Comparison of ENCODE assay signal across 31 cellular contexts in genomic region chr5:173677125-173677672, GRCh38.
"Had no signal": no experiment of that assay in that cellular context is flagged by ENCODE, and none has a peak within 500 bp of the region (broad histone marks: within the 10 kb centered on the region; RNA-seq: fewer than 3 reads in every experiment).

No MANE protein-coding gene starts in this region.

- H3K27ac Mint-ChIP-seq: naive thymus-derived CD8-positive, alpha-beta T cell; natural killer cell treated with Interleukin-12 subunit alpha and Interleukin-12 subunit beta and Interleukin-15 and Interleukin-18, amount 100 ng/mL, for 72 hours; nephron progenitor cell; progenitor cell of endocrine pancreas; type B pancreatic cell had no signal

- H3K4me3 ChIP-seq: pancreas, psoas muscle, skin epidermis, smooth muscle cell, spleen, suprapubic skin, testis, tibial artery, transverse colon, upper lobe of right lung, uterus had no signal

- ATAC-seq: naive thymus-derived CD8-positive, alpha-beta T cell; natural killer cell treated with Interleukin-12 subunit alpha and Interleukin-12 subunit beta and Interleukin-15 and Interleukin-18, amount 100 ng/mL, for 72 hours; pancreas; psoas muscle; right cardiac atrium; sciatic nerve; stimulated activated naive CD8-positive, alpha-beta T cell treated with anti-CD3 and anti-CD28 coated beads, Interleukin-15, amount 100 ng/mL, for 72 hours; stimulated activated naive CD8-positive, alpha-beta T cell treated with anti-CD3 and anti-CD28 coated beads, Interleukin-15, Interleukin-2, amounts not matched to agents 100 U/mL and 50 U/mL, for 24 hours; upper lobe of right lung had no signal

- H3K27ac ChIP-seq: neutrophil, pancreas, psoas muscle, skin epidermis, spleen, suprapubic skin, testis, tibial artery, transverse colon, upper lobe of right lung, uterus had no signal

- H3K9me3 ChIP-seq: neutrophil, pancreas, psoas muscle, testis, transverse colon, upper lobe of right lung, uterus had no signal

- H3K27me3 ChIP-seq: neutrophil, pancreas, spleen, suprapubic skin, testis, tibial artery, transverse colon, upper lobe of right lung, uterus had no signal

- H3K9me3 Mint-ChIP-seq: natural killer cell treated with Interleukin-12 subunit alpha and Interleukin-12 subunit beta and Interleukin-15 and Interleukin-18, amount 100 ng/mL, for 72 hours; type B pancreatic cell had no signal

- H3K4me2 ChIP-seq: smooth muscle cell had no signal

- H3K27me3 Mint-ChIP-seq: naive B cell, progenitor cell of endocrine pancreas, type B pancreatic cell had no signal

- H3K4me1 ChIP-seq: suprapubic skin, testis, tibial artery, transverse colon, upper lobe of right lung, uterus had no signal

- DNase-seq: naive B cell; naive thymus-derived CD8-positive, alpha-beta T cell; nephron progenitor cell; nucleus accumbens; pancreas; psoas muscle; right cardiac atrium; spleen; stimulated activated CD4-positive, alpha-beta T cell treated with anti-CD3 and anti-CD28 coated beads, Interleukin-12 subunit alpha, Interleukin-12 subunit beta, amount 100 ng/mL, for 4 hours; stimulated activated CD4-positive, alpha-beta T cell treated with anti-CD3 and anti-CD28 coated beads, Interleukin-1b, Interleukin-23, amount 100 ng/mL, for 48 hours; stimulated activated CD4-positive, alpha-beta T cell treated with anti-CD3 and anti-CD28 coated beads, Interleukin-4, amount 100 ng/mL, for 1 hour; stimulated activated CD4-positive, alpha-beta T cell treated with anti-CD3 and anti-CD28 coated beads, Interleukin-4, amount 100 ng/mL, for 4 hours; stimulated activated CD8-positive, alpha-beta memory T cell treated with anti-CD3 and anti-CD28 coated beads, Interleukin-4, amount 100 ng/mL, for 48 hours; stimulated activated naive CD4-positive, alpha-beta T cell; stimulated activated naive CD8-positive, alpha-beta T cell treated with anti-CD3 and anti-CD28 coated beads, Interleukin-15, amount 100 ng/mL, for 72 hours; stimulated activated naive CD8-positive, alpha-beta T cell treated with anti-CD3 and anti-CD28 coated beads, Interleukin-15, Interleukin-2, amounts not matched to agents 100 U/mL and 50 U/mL, for 24 hours; substantia nigra; testis; tibial artery; transverse colon; upper lobe of right lung; uterus had no signal

- H3K36me3 ChIP-seq: neutrophil, pancreas, spleen, suprapubic skin, tibial artery, transverse colon, upper lobe of right lung, uterus had no signal

- FAIRE-seq: pancreas had no signal

- H3K4me3 Mint-ChIP-seq: naive B cell; naive thymus-derived CD8-positive, alpha-beta T cell; natural killer cell treated with Interleukin-12 subunit alpha and Interleukin-12 subunit beta and Interleukin-15 and Interleukin-18, amount 100 ng/mL, for 72 hours; nephron progenitor cell; neural crest cell; stimulated activated naive CD8-positive, alpha-beta T cell treated with anti-CD3 and anti-CD28 coated beads, Interleukin-15, amount 100 ng/mL, for 72 hours; type B pancreatic cell had no signal
